Comparison of ENCODE assay signal across 8 cellular contexts in the genomic region with DNA sequence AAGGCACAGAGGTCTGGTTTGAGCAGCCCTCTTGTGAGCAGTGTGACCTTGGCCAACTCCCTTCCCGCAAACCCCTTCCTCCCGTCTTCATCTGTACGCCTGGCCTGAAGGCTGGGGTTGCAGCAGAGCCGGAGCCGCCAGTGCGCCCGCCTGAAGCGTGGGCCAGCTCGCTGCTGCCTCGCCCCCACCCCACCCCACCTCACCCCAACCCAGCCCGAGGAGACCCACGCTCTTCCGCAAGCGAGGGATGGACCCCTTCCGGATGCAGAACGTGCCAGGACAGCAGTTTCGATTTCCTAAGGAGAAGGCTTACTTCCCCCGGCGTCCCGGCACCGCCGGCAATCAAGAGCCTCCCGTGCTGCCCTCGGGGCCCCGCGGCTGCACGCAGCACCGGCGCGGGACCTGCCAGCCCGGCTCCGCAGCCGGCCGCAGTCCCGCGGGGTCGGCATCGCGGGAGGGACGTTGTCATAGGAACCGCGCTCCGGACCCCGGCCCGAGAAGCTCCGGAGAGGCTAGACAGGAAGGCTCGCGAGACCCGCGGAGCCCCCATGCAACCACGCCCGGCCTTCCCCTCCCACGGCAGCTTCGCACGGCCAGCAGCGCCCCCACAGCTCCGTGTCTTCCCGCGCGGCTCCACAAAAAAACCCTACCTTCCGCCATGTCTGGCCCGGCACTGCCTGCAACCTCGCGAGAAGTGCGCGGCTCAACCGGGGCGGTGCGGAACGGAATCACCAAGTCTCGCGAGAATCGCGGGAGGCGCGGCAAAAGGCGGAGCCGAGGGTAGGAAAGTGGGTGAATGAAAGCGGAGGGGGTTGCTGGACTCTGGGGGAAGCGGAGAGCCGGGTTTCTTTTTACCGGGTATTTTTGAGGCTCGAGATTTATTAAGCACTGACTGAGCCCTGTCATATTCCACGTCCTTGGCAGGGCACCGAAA.
A peak's percentile ranks its signal among the peaks of the same experiment; 100 is the strongest.
DNase-seq lines count a peak whose midpoint lies in the region; ATAC-seq lines count a peak whose summit lies in the region.

A gene with protein sequence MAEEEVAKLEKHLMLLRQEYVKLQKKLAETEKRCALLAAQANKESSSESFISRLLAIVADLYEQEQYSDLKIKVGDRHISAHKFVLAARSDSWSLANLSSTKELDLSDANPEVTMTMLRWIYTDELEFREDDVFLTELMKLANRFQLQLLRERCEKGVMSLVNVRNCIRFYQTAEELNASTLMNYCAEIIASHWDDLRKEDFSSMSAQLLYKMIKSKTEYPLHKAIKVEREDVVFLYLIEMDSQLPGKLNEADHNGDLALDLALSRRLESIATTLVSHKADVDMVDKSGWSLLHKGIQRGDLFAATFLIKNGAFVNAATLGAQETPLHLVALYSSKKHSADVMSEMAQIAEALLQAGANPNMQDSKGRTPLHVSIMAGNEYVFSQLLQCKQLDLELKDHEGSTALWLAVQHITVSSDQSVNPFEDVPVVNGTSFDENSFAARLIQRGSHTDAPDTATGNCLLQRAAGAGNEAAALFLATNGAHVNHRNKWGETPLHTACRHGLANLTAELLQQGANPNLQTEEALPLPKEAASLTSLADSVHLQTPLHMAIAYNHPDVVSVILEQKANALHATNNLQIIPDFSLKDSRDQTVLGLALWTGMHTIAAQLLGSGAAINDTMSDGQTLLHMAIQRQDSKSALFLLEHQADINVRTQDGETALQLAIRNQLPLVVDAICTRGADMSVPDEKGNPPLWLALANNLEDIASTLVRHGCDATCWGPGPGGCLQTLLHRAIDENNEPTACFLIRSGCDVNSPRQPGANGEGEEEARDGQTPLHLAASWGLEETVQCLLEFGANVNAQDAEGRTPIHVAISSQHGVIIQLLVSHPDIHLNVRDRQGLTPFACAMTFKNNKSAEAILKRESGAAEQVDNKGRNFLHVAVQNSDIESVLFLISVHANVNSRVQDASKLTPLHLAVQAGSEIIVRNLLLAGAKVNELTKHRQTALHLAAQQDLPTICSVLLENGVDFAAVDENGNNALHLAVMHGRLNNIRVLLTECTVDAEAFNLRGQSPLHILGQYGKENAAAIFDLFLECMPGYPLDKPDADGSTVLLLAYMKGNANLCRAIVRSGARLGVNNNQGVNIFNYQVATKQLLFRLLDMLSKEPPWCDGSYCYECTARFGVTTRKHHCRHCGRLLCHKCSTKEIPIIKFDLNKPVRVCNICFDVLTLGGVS (minus strand): TSS at position 698 of the 934 bp plus-strand sequence. CDS start 38 bp downstream, at position 660.

- peak; percentile 16 for DNase-seq in NCI-H2081 treated with DMSO at 0.1 percent for 48 hours (lab: John Stamatoyannopoulos, UW)
- peak; percentile 96 for DNase-seq in T1000 (lab: John Stamatoyannopoulos, UW)
- peak; percentile 99 for DNase-seq in astrocyte of the hippocampus (ENCODE audit: low read depth, low spot score)
- peak; percentile 91 to 93 for DNase-seq in hippocampal formation (lab: John Stamatoyannopoulos, UW)
- peak; percentile 97 for DNase-seq in retina

- ATAC-seq in GM18502 (IDR thresholded peaks at IDR 0.05; ENCODE audit: poor library complexity, unreplicated experiment) (peak; percentile 89), HG02981 (IDR thresholded peaks at IDR 0.05; ENCODE audit: unreplicated experiment) (peak; percentile 88), GM18858 (IDR thresholded peaks at IDR 0.05; ENCODE audit: unreplicated experiment) (no peak)

Comparison
In these comparisons a context has a peak if more than half of its experiments do, and no peak if none do; other contexts are left out.
1. DNase-seq: peak in every context shown above with its lines; median percentile 99 in astrocyte of the hippocampus; 97 in retina; 96 in T1000; 92 in hippocampal formation; 16 in NCI-H2081 treated with DMSO at 0.1 percent for 48 hours.